15 cellular contexts compared by ENCODE assay signal in genomic region chr14:37417833-37418232, GRCh38.
DNase-seq lines count a peak whose midpoint lies in the region; ATAC-seq, FAIRE-seq and TF ChIP-seq lines count a peak whose summit lies in the region.
"Had no signal": no experiment of that assay in that cellular context is flagged by ENCODE, and none has a peak within 500 bp of the region (broad histone marks: within the 10 kb centered on the region; RNA-seq: fewer than 3 reads in every experiment).

No MANE protein-coding gene starts in this region.

- H3K27ac ChIP-seq in A549 = no peak overlapping the region
- no peak overlapping the region for H3K27ac ChIP-seq in caudate nucleus (ENCODE audit: low read depth, low read length)
- H3K27ac ChIP-seq: BLaER1 treated with 17β-estradiol and CSF1 and Interleukin-3, amounts not matched to agents 10 nM and 100 nM had no signal

- TF ChIP-seq CTCF in A549 (IDR thresholded peaks at IDR 0.05) = no peak

- POLR2A ChIA-PET in A549 (lab: Yijun Ruan, JAX) = no interaction called here

- H3K4me2 ChIP-seq in A549 = no peak overlapping the region
- H3K4me2 ChIP-seq: BLaER1 treated with 17β-estradiol and CSF1 and Interleukin-3, amounts not matched to agents 10 nM and 100 nM had no signal

- CTCF ChIA-PET in A549 (lab: Yijun Ruan, JAX) = no interaction called here

- no peak for TF ChIP-seq POLR2A in A549 (IDR thresholded peaks at IDR 0.05; ENCODE audit: low read length)

- TF ChIP-seq EP300 in A549 (IDR thresholded peaks at IDR 0.05) = no peak

- WGBS in A549 (ENCODE audit: missing lambda C conversion rate) = 94% methylated on average over 1 of the region's 1 CpG

- H3K4me1 ChIP-seq in A549 = no peaks in the 10 kb centered on the region
- H3K4me1 ChIP-seq: BLaER1 treated with 17β-estradiol and CSF1 and Interleukin-3, amounts not matched to agents 10 nM and 100 nM had no signal

- no peak overlapping the region for H3K4me3 ChIP-seq in A549
- H3K4me3 ChIP-seq: BLaER1 treated with 17β-estradiol and CSF1 and Interleukin-3, amounts not matched to agents 10 nM and 100 nM had no signal

- DNase-seq in A549 (ENCODE audit: low read depth in 1 of 2, low spot score in 1 of 2) (no peak), NCI-H1694 (lab: John Stamatoyannopoulos, UW) (peak; percentile 53), dermis blood vessel endothelial cell (peak; percentile 2), caudate nucleus (lab: John Stamatoyannopoulos, UW) (no peak)
- DNase-seq: Calu3; CD8-positive, alpha-beta T cell; DMS79 treated with DMSO at 0.1 percent for 48 hours; GF-D8; H9 had no signal

- ATAC-seq in A549 = no peak
- no peak for ATAC-seq in GM18511 (IDR thresholded peaks at IDR 0.05; ENCODE audit: unreplicated experiment)
- no peak for ATAC-seq in GM18873 (IDR thresholded peaks at IDR 0.05; ENCODE audit: low FRiP score, unreplicated experiment)
- ATAC-seq: CD8-positive, alpha-beta T cell had no signal

- FAIRE-seq in A549 (lab: Jason Lieb, UNC) = peak; percentile 32
- FAIRE-seq: GM19239, H1, HTR-8/SVneo had no signal

- TF ChIP-seq RAD21 in A549 (conservative IDR thresholded peaks at IDR 0.05 in 1 of 2, IDR thresholded peaks at IDR 0.05 in 1 of 2) = no peak

- no peaks in the 10 kb centered on the region for H3K9me3 ChIP-seq in A549
- H3K9me3 ChIP-seq: BLaER1 treated with 17β-estradiol and CSF1 and Interleukin-3, amounts not matched to agents 10 nM and 100 nM had no signal

TF ChIP-seq in A549, 52 proteins besides CTCF, POLR2A, EP300 and RAD21:
- TF ChIP-seq CEBPB (IDR thresholded peaks at IDR 0.05) = no peak
- TF ChIP-seq MAFK (IDR thresholded peaks at IDR 0.05; ENCODE audit: partially characterized antibody) = no peak
- no peak for TF ChIP-seq JUN (IDR thresholded peaks at IDR 0.05)
- TF ChIP-seq ZSCAN20 (CRISPR knock-in tag; IDR thresholded peaks at IDR 0.05) = no peak
- no peak for TF ChIP-seq ESRRA (IDR thresholded peaks at IDR 0.05; ENCODE audit: borderline replicate concordance, low read length)
- no peak for TF ChIP-seq HMGXB4 (CRISPR knock-in tag; IDR thresholded peaks at IDR 0.05; ENCODE audit: borderline replicate concordance)
- no peak for TF ChIP-seq TFCP2L1 (CRISPR knock-in tag; IDR thresholded peaks at IDR 0.05)
- no peak for TF ChIP-seq NFE2L2 (conservative IDR thresholded peaks at IDR 0.05; ENCODE audit: low read length)
- no peak for TF ChIP-seq GATA3 (IDR thresholded peaks at IDR 0.05; ENCODE audit: borderline replicate concordance)
- TF ChIP-seq FOSB (CRISPR knock-in tag; IDR thresholded peaks at IDR 0.05) = no peak
- no peak for TF ChIP-seq RNF2 (IDR thresholded peaks at IDR 0.05; ENCODE audit: borderline replicate concordance, low read depth)
- no peak for TF ChIP-seq CHD2 (IDR thresholded peaks at IDR 0.05; ENCODE audit: low read length, partially characterized antibody)
- no peak for TF ChIP-seq KDM1A (IDR thresholded peaks at IDR 0.05; ENCODE audit: low read depth)
- no peak for TF ChIP-seq HEYL (CRISPR knock-in tag; IDR thresholded peaks at IDR 0.05)

Comparison
In these comparisons a context has a peak if more than half of its experiments do, and no peak if none do; other contexts are left out.
1. DNase-seq: peak in NCI-H1694 (single experiment) and dermis blood vessel endothelial cell (single experiment); none in A549 (0 of 2) and caudate nucleus (0 of 61).